In genomic region chr11:92131289-92131890, GRCh38 we compare ENCODE assay signal across 24 cellular contexts.
DNase-seq lines count a peak whose midpoint lies in the region; ATAC-seq, FAIRE-seq and TF ChIP-seq lines count a peak whose summit lies in the region.
"Had no signal": no experiment of that assay in that cellular context is flagged by ENCODE, and none has a peak within 500 bp of the region (broad histone marks: within the 10 kb centered on the region; RNA-seq: fewer than 3 reads in every experiment).

No MANE protein-coding gene starts in this region.

- intact Hi-C loops in kidney (cut with DNase I) = no loop called here

- peak overlapping the region; percentile 98 for H3K27ac ChIP-seq in RWPE2 (ENCODE audit: poor library complexity, severe bottlenecking)
- H3K27ac ChIP-seq in kidney (ENCODE audit: low read depth in 2 of 2, low read length in 2 of 2) = no peak overlapping the region
- H3K27ac ChIP-seq: ovary, thyroid gland had no signal

- DNase-seq in GM03348 (ENCODE audit: low spot score) (peak; percentile 57), RWPE2 (ENCODE audit: low spot score) (peak; percentile 69), fibroblast of villous mesenchyme (ENCODE audit: low read depth) (peak; percentile 21), stromal cell of bone marrow (ENCODE audit: low read depth) (peak; percentile 69), left lobe of liver (ENCODE audit: low spot score) (no peak), kidney (no peak)
- DNase-seq: activated CD4-positive, alpha-beta T cell treated with anti-CD3 and anti-CD28 coated beads for 4 hours; activated CD8-positive, alpha-beta memory T cell treated with anti-CD3 and anti-CD28 coated beads, Interleukin-2, amount 10 ng/mL, durations not matched to agents 7 days and 5 days; DMS79 treated with DMSO at 0.1 percent for 48 hours; hippocampal formation; mesendoderm; naive thymus-derived CD8-positive, alpha-beta T cell; NCI-H1436 treated with DMSO at 0.1 percent for 48 hours; NCI-H2171; NCI-H526 treated with DMSO at 0.1 percent for 48 hours; ovary; SHP77 treated with DMSO at 0.1 percent for 48 hours; T-cell; thyroid gland had no signal

- ATAC-seq in RWPE2 (ENCODE audit: low read depth) = peak; percentile 91
- no peak for ATAC-seq in GM19463 (IDR thresholded peaks at IDR 0.05; ENCODE audit: unreplicated experiment)
- no peak for ATAC-seq in left lobe of liver
- ATAC-seq: activated CD8-positive, alpha-beta memory T cell treated with anti-CD3 and anti-CD28 coated beads, Interleukin-2, amount 10 ng/mL, durations not matched to agents 7 days and 5 days; naive thymus-derived CD8-positive, alpha-beta T cell; sciatic nerve; stimulated activated memory B cell treated with anti-CD40 and anti-IgM and Interleukin-4, amounts not matched to agents 10 μg/mL and 1 μg/mL and 100 μg/mL, for 72 hours; T-cell had no signal

- no peak overlapping the region for H3K4me3 ChIP-seq in RWPE2 (ENCODE audit: severe bottlenecking)
- no peak overlapping the region for H3K4me3 ChIP-seq in fibroblast of villous mesenchyme (ENCODE audit: low read depth, low read length)
- no peak overlapping the region for H3K4me3 ChIP-seq in kidney (ENCODE audit: low read length in 2 of 2)
- H3K4me3 ChIP-seq: ovary, thyroid gland had no signal

- H3K9me3 ChIP-seq in RWPE2 (ENCODE audit: severe bottlenecking) = no peaks in the 10 kb centered on the region
- H3K9me3 ChIP-seq in kidney (ENCODE audit: control insufficient read depth in 1 of 2, low read length in 2 of 2) = no peaks in the 10 kb centered on the region
- H3K9me3 ChIP-seq: ovary, thyroid gland had no signal

- H3K4me1 ChIP-seq in RWPE2 (ENCODE audit: insufficient read depth, poor library complexity, severe bottlenecking) = peaks cover 26% of the 10 kb centered on the region
- H3K4me1 ChIP-seq in kidney (ENCODE audit: control insufficient read depth in 1 of 2, insufficient read depth in 1 of 2, low read depth in 1 of 2, low read length in 2 of 2) = no peaks in the 10 kb centered on the region
- H3K4me1 ChIP-seq: thyroid gland had no signal

- H3K36me3 ChIP-seq in RWPE2 (ENCODE audit: low read depth) (no peaks in the 10 kb centered on the region), kidney (ENCODE audit: control insufficient read depth in 1 of 2, insufficient read depth in 2 of 2, low read length in 2 of 2) (no peaks in the 10 kb centered on the region)
- H3K36me3 ChIP-seq: ovary, thyroid gland had no signal

- H3K9ac ChIP-seq in kidney (ENCODE audit: low read length in 2 of 2) = no peak overlapping the region

- FAIRE-seq in kidney (lab: Jason Lieb, UNC) = no peak
- FAIRE-seq: endometrium, islet of Langerhans had no signal

- TF ChIP-seq CTCF in RWPE2 (IDR thresholded peaks at IDR 0.05; ENCODE audit: poor library complexity, severe bottlenecking) = no peak
- TF ChIP-seq CTCF in fibroblast of villous mesenchyme (IDR thresholded peaks at IDR 0.05; ENCODE audit: insufficient read depth, low read depth, low read length) = no peak
- TF ChIP-seq CTCF in kidney (IDR thresholded peaks at IDR 0.05; ENCODE audit: borderline replicate concordance, extremely low read depth, insufficient read depth) = no peak

- H3K27me3 ChIP-seq in RWPE2 (ENCODE audit: insufficient read depth, poor library complexity, severe bottlenecking) = no peaks in the 10 kb centered on the region
- H3K27me3 ChIP-seq: ovary, thyroid gland had no signal

Comparison
In these comparisons a context has a peak if more than half of its experiments do, and no peak if none do; other contexts are left out.
1. DNase-seq: peak in GM03348 (single experiment), RWPE2 (single experiment), fibroblast of villous mesenchyme (single experiment) and stromal cell of bone marrow (single experiment); none in left lobe of liver (single experiment) and kidney (single experiment).